In genomic region chr2:112615051-112615450, GRCh38 we compare ENCODE assay signal across 1 cellular context.
TF ChIP-seq lines count a peak whose summit lies in the region.

No MANE protein-coding gene starts in this region.

TF ChIP-seq in WTC11, 78 proteins besides CTCF, POLR2A, EP300 and RAD21 (continued from another document):
- TF ChIP-seq ARID4B (CRISPR knock-in tag; IDR thresholded peaks at IDR 0.05; ENCODE audit: borderline replicate concordance) (no peak), ERG (CRISPR knock-in tag; IDR thresholded peaks at IDR 0.05) (no peak), TEAD1 (CRISPR knock-in tag; IDR thresholded peaks at IDR 0.05) (no peak), ZNF219 (CRISPR knock-in tag; IDR thresholded peaks at IDR 0.05; ENCODE audit: borderline replicate concordance) (no peak), FOXJ3 (CRISPR knock-in tag; IDR thresholded peaks at IDR 0.05; ENCODE audit: borderline replicate concordance) (no peak), MYBL2 (CRISPR knock-in tag; IDR thresholded peaks at IDR 0.05) (no peak)
